ENCODE assay signal across 1 cellular context in genomic region chr12:643478-644292, GRCh38.
TF ChIP-seq lines count a peak whose summit lies in the region.

No MANE protein-coding gene starts in this region.

TF ChIP-seq in SK-N-SH, 30 proteins besides CTCF, POLR2A, EP300 and RAD21 (continued from another document):
- TF ChIP-seq CHD2 (IDR thresholded peaks at IDR 0.05; ENCODE audit: low read length, partially characterized antibody), result no peak
- TF ChIP-seq FOSL2 (IDR thresholded peaks at IDR 0.05; ENCODE audit: borderline replicate concordance, low read depth), result no peak
- TF ChIP-seq MEF2A (IDR thresholded peaks at IDR 0.05; ENCODE audit: borderline replicate concordance, low read depth), result no peak
- no peak for TF ChIP-seq POLR2AphosphoS5 (IDR thresholded peaks at IDR 0.05; ENCODE audit: low read depth, low read length)
- no peak for TF ChIP-seq GABPA (IDR thresholded peaks at IDR 0.05; ENCODE audit: low read depth)
- no peak for TF ChIP-seq REST (IDR thresholded peaks at IDR 0.05; ENCODE audit: low read depth, low read length)
- TF ChIP-seq, protein P1, sequence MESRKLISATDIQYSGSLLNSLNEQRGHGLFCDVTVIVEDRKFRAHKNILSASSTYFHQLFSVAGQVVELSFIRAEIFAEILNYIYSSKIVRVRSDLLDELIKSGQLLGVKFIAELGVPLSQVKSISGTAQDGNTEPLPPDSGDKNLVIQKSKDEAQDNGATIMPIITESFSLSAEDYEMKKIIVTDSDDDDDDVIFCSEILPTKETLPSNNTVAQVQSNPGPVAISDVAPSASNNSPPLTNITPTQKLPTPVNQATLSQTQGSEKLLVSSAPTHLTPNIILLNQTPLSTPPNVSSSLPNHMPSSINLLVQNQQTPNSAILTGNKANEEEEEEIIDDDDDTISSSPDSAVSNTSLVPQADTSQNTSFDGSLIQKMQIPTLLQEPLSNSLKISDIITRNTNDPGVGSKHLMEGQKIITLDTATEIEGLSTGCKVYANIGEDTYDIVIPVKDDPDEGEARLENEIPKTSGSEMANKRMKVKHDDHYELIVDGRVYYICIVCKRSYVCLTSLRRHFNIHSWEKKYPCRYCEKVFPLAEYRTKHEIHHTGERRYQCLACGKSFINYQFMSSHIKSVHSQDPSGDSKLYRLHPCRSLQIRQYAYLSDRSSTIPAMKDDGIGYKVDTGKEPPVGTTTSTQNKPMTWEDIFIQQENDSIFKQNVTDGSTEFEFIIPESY (IDR thresholded peaks at IDR 0.05; ENCODE audit: borderline replicate concordance, low read depth), result no peak
- no peak for TF ChIP-seq RCOR1 (IDR thresholded peaks at IDR 0.05; ENCODE audit: low read length)
- TF ChIP-seq RXRA (IDR thresholded peaks at IDR 0.05; ENCODE audit: borderline replicate concordance, low read depth), result no peak
- no peak for TF ChIP-seq MAX (IDR thresholded peaks at IDR 0.05; ENCODE audit: low read depth)
- no peak for TF ChIP-seq TEAD4 (IDR thresholded peaks at IDR 0.05; ENCODE audit: borderline replicate concordance, insufficient read depth)
